In genomic region chr13:42041017-42041683, GRCh38 we compare ENCODE assay signal across 8 cellular contexts. TPM values are rescaled to one million over a fixed set of nuclear protein-coding genes. Genes with fewer than 3 reads are reported as not detected.
DNase-seq lines count a peak whose midpoint lies in the region; ATAC-seq and TF ChIP-seq lines count a peak whose summit lies in the region.

No MANE protein-coding gene starts in this region.

- intact Hi-C loops in upper lobe of right lung (cut with DNase I) = no loop called here

- POLR2A ChIA-PET in AG04449 (lab: Yijun Ruan, JAX) = interaction anchor here (1.3 kb wide), 1 partner anchor 125 kb away, joined by 3 read pairs; no protein-coding TSS in a partner anchor

- peak overlapping the region; percentile 81 for H3K27ac Mint-ChIP-seq in activated T-helper 17 cell treated with anti-CD3 and anti-CD28 coated beads, Interleukin-2, amount 50 U/mL, for 72 hours
- H3K27ac Mint-ChIP-seq in nephron = peak overlapping the region; percentile 73 to 96 (median 89)

- peak overlapping the region; percentile 78 for H3K4me3 ChIP-seq in AG04449 (ENCODE audit: low read depth, low read length)
- peak overlapping the region; percentile 75 for H3K4me3 ChIP-seq in upper lobe of right lung

- no peaks in the 10 kb centered on the region for H3K36me3 ChIP-seq in upper lobe of right lung

- CTCF ChIA-PET in AG04449 (lab: Yijun Ruan, JAX) = interaction anchor here (1.5 to 3.1 kb wide), 3 partner anchors 12 to 372 kb away, joined by 3 to 17 read pairs (median 7); no protein-coding TSS in a partner anchor

- no peaks in the 10 kb centered on the region for H3K27me3 ChIP-seq in upper lobe of right lung

- H3K27ac ChIP-seq in upper lobe of right lung = peak overlapping the region; percentile 77

- no peaks in the 10 kb centered on the region for H3K9me3 ChIP-seq in upper lobe of right lung

- peaks cover 13% of the 10 kb centered on the region for H3K4me1 Mint-ChIP-seq in activated T-helper 17 cell treated with anti-CD3 and anti-CD28 coated beads, Interleukin-2, amount 50 U/mL, for 72 hours
- H3K4me1 Mint-ChIP-seq in nephron = peaks cover 6% of the 10 kb centered on the region

- peaks cover under 1% of the 10 kb centered on the region for H3K4me1 ChIP-seq in upper lobe of right lung

- ATAC-seq in GM18511 (IDR thresholded peaks at IDR 0.05; ENCODE audit: unreplicated experiment) = peak; percentile 45
- peak; percentile 13 for ATAC-seq in HG02970 (IDR thresholded peaks at IDR 0.05; ENCODE audit: low FRiP score, unreplicated experiment)
- ATAC-seq in activated T-helper 17 cell treated with anti-CD3 and anti-CD28 coated beads, Interleukin-2, amount 50 U/mL, for 72 hours (replicated peaks) = peak; percentile 59
- peak; percentile 55 for ATAC-seq in upper lobe of right lung

- no peaks in the 10 kb centered on the region for H3K27me3 Mint-ChIP-seq in activated T-helper 17 cell treated with anti-CD3 and anti-CD28 coated beads, Interleukin-2, amount 50 U/mL, for 72 hours
- H3K27me3 Mint-ChIP-seq in nephron (ENCODE audit: low read depth) = peaks cover 42% of the 10 kb centered on the region

- no peak for TF ChIP-seq CTCF in AG04449 (IDR thresholded peaks at IDR 0.05; ENCODE audit: insufficient read depth, low read length, missing control alignments)
- no peak for TF ChIP-seq CTCF in nephron (IDR thresholded peaks at IDR 0.05; ENCODE audit: unreplicated experiment in 3 of 3)
- TF ChIP-seq CTCF in upper lobe of right lung (IDR thresholded peaks at IDR 0.05) = no peak

- H3K9me3 Mint-ChIP-seq in activated T-helper 17 cell treated with anti-CD3 and anti-CD28 coated beads, Interleukin-2, amount 50 U/mL, for 72 hours = no peaks in the 10 kb centered on the region
- peaks cover 5% of the 10 kb centered on the region for H3K9me3 Mint-ChIP-seq in nephron

- H3K4me3 Mint-ChIP-seq in activated T-helper 17 cell treated with anti-CD3 and anti-CD28 coated beads, Interleukin-2, amount 50 U/mL, for 72 hours = peak overlapping the region; percentile 89
- H3K4me3 Mint-ChIP-seq in nephron = peak overlapping the region; percentile 90 to 99 (median 94)

- peaks cover 7% of the 10 kb centered on the region for H3K36me3 Mint-ChIP-seq in activated T-helper 17 cell treated with anti-CD3 and anti-CD28 coated beads, Interleukin-2, amount 50 U/mL, for 72 hours (ENCODE audit: low read depth)
- H3K36me3 Mint-ChIP-seq in nephron (ENCODE audit: low read depth) = no peaks in the 10 kb centered on the region

- DNase-seq in AG04449 (ENCODE audit: low read depth, low spot score) (no peak), NCI-H345 treated with DMSO at 0.1 percent for 48 hours (lab: John Stamatoyannopoulos, UW; ENCODE audit: unreplicated experiment) (peak; percentile 24), fibroblast of peridontal ligament (ENCODE audit: extremely low read depth) (peak; percentile 51), upper lobe of right lung (peak; percentile 81)

RNA-seq across cellular contexts. Expression of gene DGKH, which starts 7.3 kb away (rescaled TPM):
- 10 to 100 TPM; 16.6 to 17.5 TPM for total RNA-seq in activated T-helper 17 cell treated with anti-CD3 and anti-CD28 coated beads, Interleukin-2, amount 50 U/mL, for 72 hours
- total RNA-seq in upper lobe of right lung = 21.3 TPM
